Comparison of ENCODE assay signal across 20 cellular contexts in the genomic region with DNA sequence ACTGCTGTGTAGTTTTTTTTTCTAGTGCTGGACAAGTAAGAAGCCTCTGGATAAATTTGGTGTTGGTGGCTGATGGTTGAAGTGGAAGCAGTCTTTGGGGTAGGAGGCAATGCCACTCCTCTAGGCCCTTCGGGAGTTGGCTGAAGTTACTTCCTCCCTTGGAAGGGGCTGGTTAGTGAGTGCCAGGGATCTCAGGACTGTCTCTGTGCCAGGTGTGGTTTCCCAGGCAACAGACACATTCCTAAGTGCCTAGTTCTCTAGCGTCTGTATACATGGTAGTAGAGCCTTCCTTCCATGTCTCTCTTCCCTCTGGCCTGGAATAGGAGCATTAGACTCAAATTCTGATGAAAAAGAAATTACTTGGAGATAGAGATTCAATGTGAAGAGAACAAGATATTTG. TPM values are rescaled to one million over a fixed set of nuclear protein-coding genes. Genes with fewer than 3 reads are reported as not detected.
A peak's percentile ranks its signal among the peaks of the same experiment; 100 is the strongest.
DNase-seq lines count a peak whose midpoint lies in the region; ATAC-seq and TF ChIP-seq lines count a peak whose summit lies in the region.
"Had no signal": no experiment of that assay in that cellular context is flagged by ENCODE, and none has a peak within 500 bp of the region (broad histone marks: within the 10 kb centered on the region; RNA-seq: fewer than 3 reads in every experiment).

No MANE protein-coding gene starts in this region.

- no peak for TF ChIP-seq CTCF in fibroblast of villous mesenchyme (IDR thresholded peaks at IDR 0.05; ENCODE audit: insufficient read depth, low read depth, low read length)
- TF ChIP-seq CTCF in progenitor cell of endocrine pancreas (IDR thresholded peaks at IDR 0.05; ENCODE audit: unreplicated experiment): no peak

- H3K9me3 Mint-ChIP-seq in progenitor cell of endocrine pancreas (ENCODE audit: low read depth): no peaks in the 10 kb centered on the region
- H3K9me3 Mint-ChIP-seq: activated T-cell treated with anti-CD3 and anti-CD28 coated beads, Interleukin-2, amount 50 U/mL, for 4 hours; stimulated activated naive CD8-positive, alpha-beta T cell treated with anti-CD3 and anti-CD28 coated beads, Interleukin-15, Interleukin-2, amounts not matched to agents 100 ng/mL and 50 ng/mL, for 24 hours had no signal

- no peaks in the 10 kb centered on the region for H3K27me3 Mint-ChIP-seq in progenitor cell of endocrine pancreas

- peak overlapping the region; percentile 29 for H3K27ac Mint-ChIP-seq in progenitor cell of endocrine pancreas
- H3K27ac Mint-ChIP-seq: activated naive CD8-positive, alpha-beta T cell treated with anti-CD3 and anti-CD28 coated beads for 36 hours; naive B cell; stimulated activated naive CD8-positive, alpha-beta T cell treated with anti-CD3 and anti-CD28 coated beads, Interleukin-15, Interleukin-2, amounts not matched to agents 100 ng/mL and 50 ng/mL, for 24 hours had no signal

- H3K4me3 Mint-ChIP-seq in progenitor cell of endocrine pancreas (ENCODE audit: low read depth): no peak overlapping the region
- H3K4me3 Mint-ChIP-seq: activated naive CD8-positive, alpha-beta T cell treated with anti-CD3 and anti-CD28 coated beads for 36 hours; activated T-cell treated with anti-CD3 and anti-CD28 coated beads, Interleukin-2, amount 50 U/mL, for 4 hours; naive B cell; stimulated activated naive CD8-positive, alpha-beta T cell treated with anti-CD3 and anti-CD28 coated beads, Interleukin-15, Interleukin-2, amounts not matched to agents 100 ng/mL and 50 ng/mL, for 24 hours had no signal

- in situ Hi-C loops in G401 (cut with HindIII; ENCODE audit: low sequenced_read_pairs): no loop called here

- peaks cover 34% of the 10 kb centered on the region for H3K36me3 Mint-ChIP-seq in progenitor cell of endocrine pancreas (ENCODE audit: insufficient read depth)
- H3K36me3 Mint-ChIP-seq: activated naive CD8-positive, alpha-beta T cell treated with anti-CD3 and anti-CD28 coated beads for 36 hours; naive B cell had no signal

- H3K4me3 ChIP-seq in fibroblast of villous mesenchyme (ENCODE audit: low read depth, low read length): no peak overlapping the region
- H3K4me3 ChIP-seq: BLaER1 had no signal

- DNase-seq in G401 (ENCODE audit: low spot score): peak; percentile 31
- peak; percentile 40 for DNase-seq in amniotic epithelial cell (ENCODE audit: low read depth)
- peak; percentile 8 for DNase-seq in fibroblast of villous mesenchyme (ENCODE audit: low read depth)
- no peak for DNase-seq in progenitor cell of endocrine pancreas (ENCODE audit: low spot score, unreplicated experiment)
- DNase-seq in H4 (ENCODE audit: low spot score): no peak
- no peak for DNase-seq in LoVo (ENCODE audit: low spot score)
- DNase-seq: activated naive CD8-positive, alpha-beta T cell treated with anti-CD3 and anti-CD28 coated beads for 36 hours; activated T-cell treated with anti-CD3 and anti-CD28 coated beads, Interleukin-2, amount 50 U/mL, for 4 hours; DMS 273 treated with DMSO at 0.1 percent for 48 hours; head of caudate nucleus; naive B cell; NCI-H187 treated with DMSO at 0.1 percent for 48 hours; NCI-H524 had no signal

- ATAC-seq in HG03520 (IDR thresholded peaks at IDR 0.05; ENCODE audit: unreplicated experiment): no peak
- ATAC-seq: activated T-cell treated with anti-CD3 and anti-CD28 coated beads, Interleukin-2, amount 50 U/mL, for 4 hours had no signal

- H3K4me1 Mint-ChIP-seq in progenitor cell of endocrine pancreas (ENCODE audit: low read depth): peaks cover 20% of the 10 kb centered on the region
- H3K4me1 Mint-ChIP-seq: activated naive CD8-positive, alpha-beta T cell treated with anti-CD3 and anti-CD28 coated beads for 36 hours; naive B cell had no signal

RNA-seq across cellular contexts. Expression of gene TMEM98, which starts 15.3 kb away (rescaled TPM):
- total RNA-seq in G401 (2014; rRNA removed; shearing (Covaris generic)): 0.07 and 0.74 TPM in 2 replicates
- total RNA-seq in fibroblast of villous mesenchyme: 128 and 135 TPM in 2 replicates
- total RNA-seq in progenitor cell of endocrine pancreas: 181 and 188 TPM in 2 replicates
- total RNA-seq in H4 (2014; rRNA removed; shearing (Covaris generic)): 23.9 and 40.1 TPM in 2 replicates
- total RNA-seq: activated naive CD8-positive, alpha-beta T cell treated with anti-CD3 and anti-CD28 coated beads for 36 hours; OCI-LY7 had no signal

RNA-seq across cellular contexts. Expression of gene SPACA3, which starts 48.4 kb away (rescaled TPM):
- total RNA-seq in G401 (2014; rRNA removed; shearing (Covaris generic)): not detected in 2 replicates
- total RNA-seq in fibroblast of villous mesenchyme (not detected in 2 replicates), progenitor cell of endocrine pancreas (not detected in 2 replicates)
- not detected in 2 replicates for total RNA-seq in H4 (2014; rRNA removed; shearing (Covaris generic))
- total RNA-seq: activated naive CD8-positive, alpha-beta T cell treated with anti-CD3 and anti-CD28 coated beads for 36 hours; activated T-cell treated with anti-CD3 and anti-CD28 coated beads, Interleukin-2, amount 50 U/mL, for 4 hours; HT-29; M059J; OCI-LY7; posterior vena cava had no signal

Comparison
In these comparisons a context has a peak if more than half of its experiments do, and no peak if none do; other contexts are left out.
1. DNase-seq: peak in G401 (single experiment), amniotic epithelial cell (single experiment) and fibroblast of villous mesenchyme (single experiment); none in progenitor cell of endocrine pancreas (single experiment), H4 (single experiment) and LoVo (single experiment).
2. RNA of gene TMEM98, which starts 15.3 kb away (total RNA-seq): 181 to 188 TPM in progenitor cell of endocrine pancreas, 128 to 135 TPM in fibroblast of villous mesenchyme and 23.9 to 40.1 TPM in H4; 0.07 to 0.74 TPM in G401; every median in the first group is over 10 times any median in the second.